Comparison of ENCODE assay signal across 21 cellular contexts in the genomic region with DNA sequence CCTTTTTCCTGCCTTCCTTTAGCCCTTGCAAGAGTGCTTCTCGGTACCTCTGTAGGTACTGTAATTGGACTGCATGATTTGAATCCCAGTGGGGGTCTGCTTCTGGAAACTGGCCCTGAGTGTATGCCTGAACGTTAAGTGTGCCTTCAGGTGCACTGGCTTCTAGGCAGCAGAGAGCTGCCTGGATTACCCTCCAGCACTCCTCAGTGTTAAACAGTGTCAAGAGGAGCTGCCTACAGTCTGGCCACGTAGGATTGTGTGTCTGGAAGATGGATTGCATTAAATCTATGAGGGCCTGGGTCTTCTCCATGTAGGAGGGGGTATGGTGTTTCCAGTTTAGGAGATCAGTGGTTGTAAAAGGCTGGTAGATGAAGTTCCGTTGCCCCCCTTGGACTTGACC.
DNase-seq lines count a peak whose midpoint lies in the region; ATAC-seq and TF ChIP-seq lines count a peak whose summit lies in the region.
"Had no signal": no experiment of that assay in that cellular context is flagged by ENCODE, and none has a peak within 500 bp of the region (broad histone marks: within the 10 kb centered on the region; RNA-seq: fewer than 3 reads in every experiment).

No MANE protein-coding gene starts in this region.

- H3K9me3 Mint-ChIP-seq in CD14-positive monocyte: peaks cover 51 to 75% (median 71%) of the 10 kb centered on the region in 7 donors
- peaks cover 74% of the 10 kb centered on the region for H3K9me3 Mint-ChIP-seq in dendritic cell treated with granulocyte-macrophage colony-stimulating factor and Interleukin-4, amounts not matched to agents 40 ng/mL and 50 ng/mL, for 4 days
- peaks cover 32 to 40% of the 10 kb centered on the region in 2 donors for H3K9me3 Mint-ChIP-seq in stimulated activated naive B cell treated with anti-CD40 and anti-IgM and Interleukin-4, amounts not matched to agents 10 μg/mL and 1 μg/mL and 100 μg/mL, for 72 hours

- H3K27ac Mint-ChIP-seq in CD14-positive monocyte: peak overlapping the region; percentile 41 to 87 (median 78)
- no peak overlapping the region for H3K27ac Mint-ChIP-seq in dendritic cell treated with granulocyte-macrophage colony-stimulating factor and Interleukin-4, amounts not matched to agents 40 ng/mL and 50 ng/mL, for 4 days
- H3K27ac Mint-ChIP-seq in stimulated activated naive B cell treated with anti-CD40 and anti-IgM and Interleukin-4, amounts not matched to agents 10 μg/mL and 1 μg/mL and 100 μg/mL, for 72 hours: no peak overlapping the region
- H3K27ac Mint-ChIP-seq: activated naive CD8-positive, alpha-beta T cell treated with anti-CD3 and anti-CD28 coated beads, Interleukin-2, amount 50 U/mL, for 24 hours; activated T-helper 1 cell treated with anti-CD3 and anti-CD28 coated beads, Interleukin-12 subunit alpha, Interleukin-12 subunit beta, Interleukin-2, Interleukin-4 antibody, amounts not matched to agents 30 ng/mL and 10 ng/mL and 1 ng/mL, durations not matched to agents 14 hours and 24 hours and 36 hours; CD8-positive, alpha-beta T cell had no signal

- TF ChIP-seq CTCF in CD14-positive monocyte (IDR thresholded peaks at IDR 0.05): no peak
- TF ChIP-seq CTCF in LNCaP clone FGC (IDR thresholded peaks at IDR 0.05; ENCODE audit: control insufficient read depth, extremely low read depth, insufficient read depth): no peak
- no peak for TF ChIP-seq CTCF in brain microvascular endothelial cell (IDR thresholded peaks at IDR 0.05; ENCODE audit: low read depth, low read length, missing control alignments)

- H3K4me3 Mint-ChIP-seq in CD14-positive monocyte: no peak overlapping the region
- peak overlapping the region; percentile 26 for H3K4me3 Mint-ChIP-seq in dendritic cell treated with granulocyte-macrophage colony-stimulating factor and Interleukin-4, amounts not matched to agents 40 ng/mL and 50 ng/mL, for 4 days
- no peak overlapping the region for H3K4me3 Mint-ChIP-seq in stimulated activated naive B cell treated with anti-CD40 and anti-IgM and Interleukin-4, amounts not matched to agents 10 μg/mL and 1 μg/mL and 100 μg/mL, for 72 hours
- H3K4me3 Mint-ChIP-seq: activated naive CD8-positive, alpha-beta T cell treated with anti-CD3 and anti-CD28 coated beads, Interleukin-2, amount 50 U/mL, for 24 hours; activated T-helper 1 cell treated with anti-CD3 and anti-CD28 coated beads, Interleukin-12 subunit alpha, Interleukin-12 subunit beta, Interleukin-2, Interleukin-4 antibody, amounts not matched to agents 30 ng/mL and 10 ng/mL and 1 ng/mL, durations not matched to agents 14 hours and 24 hours and 36 hours; CD8-positive, alpha-beta T cell; neural crest cell had no signal

- H3K27me3 Mint-ChIP-seq in CD14-positive monocyte (ENCODE audit: low read depth in 3 of 3): peaks cover 0 to 3% (median under 1%) of the 10 kb centered on the region in 3 donors
- no peaks in the 10 kb centered on the region for H3K27me3 Mint-ChIP-seq in dendritic cell treated with granulocyte-macrophage colony-stimulating factor and Interleukin-4, amounts not matched to agents 40 ng/mL and 50 ng/mL, for 4 days
- H3K27me3 Mint-ChIP-seq in stimulated activated naive B cell treated with anti-CD40 and anti-IgM and Interleukin-4, amounts not matched to agents 10 μg/mL and 1 μg/mL and 100 μg/mL, for 72 hours: no peaks in the 10 kb centered on the region
- H3K27me3 Mint-ChIP-seq: activated naive CD8-positive, alpha-beta T cell treated with anti-CD3 and anti-CD28 coated beads, Interleukin-2, amount 50 U/mL, for 24 hours had no signal

- no peak for ATAC-seq in HG03095 (IDR thresholded peaks at IDR 0.05; ENCODE audit: unreplicated experiment)
- no peak for ATAC-seq in stimulated activated naive B cell treated with anti-CD40 and anti-IgM and Interleukin-4, amounts not matched to agents 10 μg/mL and 1 μg/mL and 100 μg/mL, for 72 hours (replicated peaks)
- ATAC-seq: activated CD4-positive, CD25-positive, alpha-beta regulatory T cell treated with anti-CD3 and anti-CD28 coated beads, Interleukin-2, amount 50 U/mL, for 24 hours; activated naive CD8-positive, alpha-beta T cell treated with anti-CD3 and anti-CD28 coated beads, Interleukin-2, amount 50 U/mL, for 24 hours; CD8-positive, alpha-beta T cell; right cardiac atrium had no signal

- DNase-seq in CD14-positive monocyte (ENCODE audit: low spot score) (no peak), LNCaP clone FGC (ENCODE audit: low read depth) (no peak), NCI-H748 (lab: John Stamatoyannopoulos, UW; ENCODE audit: unreplicated experiment) (no peak), brain microvascular endothelial cell (no peak)
- DNase-seq in stimulated activated naive B cell treated with anti-CD40 and anti-IgM and Interleukin-4, amounts not matched to agents 10 μg/mL and 1 μg/mL and 100 μg/mL, for 72 hours: no peak
- DNase-seq: activated naive CD8-positive, alpha-beta T cell treated with anti-CD3 and anti-CD28 coated beads, Interleukin-2, amount 50 U/mL, for 24 hours; CD8-positive, alpha-beta T cell; glutamatergic neuron; H7; NCI-H2107; NCI-H69; OCI-M1; stimulated activated naive CD4-positive, alpha-beta T cell treated with Interleukin-2 at 50 U/mL for 16 hours had no signal

- in situ Hi-C loops in brain microvascular endothelial cell (cut with HindIII; ENCODE audit: low pct_ligation_motif_present, low sequenced_read_pairs): no loop called here

- H3K36me3 ChIP-seq in mucosa of stomach (ENCODE audit: control insufficient read depth, insufficient read depth, low read length) (peaks cover 20% of the 10 kb centered on the region), brain microvascular endothelial cell (replicated peaks) (peaks cover 15% of the 10 kb centered on the region)

- peaks cover 8% of the 10 kb centered on the region for H3K4me1 ChIP-seq in mucosa of stomach (ENCODE audit: control insufficient read depth, insufficient read depth, low read length)
- H3K4me1 ChIP-seq: SJSA1 had no signal

- H3K27ac ChIP-seq in brain microvascular endothelial cell: no peak overlapping the region
- H3K27ac ChIP-seq: SJSA1 had no signal

- H3K27me3 ChIP-seq in mucosa of stomach (ENCODE audit: control insufficient read depth, insufficient read depth, low read length) (no peaks in the 10 kb centered on the region), brain microvascular endothelial cell (replicated peaks) (no peaks in the 10 kb centered on the region)
- H3K27me3 ChIP-seq: SJSA1 had no signal

- peaks cover 10% of the 10 kb centered on the region for H3K4me1 Mint-ChIP-seq in CD14-positive monocyte
- H3K4me1 Mint-ChIP-seq in dendritic cell treated with granulocyte-macrophage colony-stimulating factor and Interleukin-4, amounts not matched to agents 40 ng/mL and 50 ng/mL, for 4 days (ENCODE audit: low read depth): no peaks in the 10 kb centered on the region
- peaks cover 0 to 2% of the 10 kb centered on the region in 2 donors for H3K4me1 Mint-ChIP-seq in stimulated activated naive B cell treated with anti-CD40 and anti-IgM and Interleukin-4, amounts not matched to agents 10 μg/mL and 1 μg/mL and 100 μg/mL, for 72 hours
- H3K4me1 Mint-ChIP-seq: activated naive CD8-positive, alpha-beta T cell treated with anti-CD3 and anti-CD28 coated beads, Interleukin-2, amount 50 U/mL, for 24 hours; neural crest cell had no signal

- no peak overlapping the region for H3K9ac ChIP-seq in mucosa of stomach (ENCODE audit: low read length)

- H3K9me3 ChIP-seq in mucosa of stomach (ENCODE audit: control insufficient read depth, low read length): peaks cover 20% of the 10 kb centered on the region

- H3K4me3 ChIP-seq in LNCaP clone FGC (ENCODE audit: low read depth, low read length) (peak overlapping the region; percentile 43), mucosa of stomach (ENCODE audit: low read length) (peak overlapping the region; percentile 23), brain microvascular endothelial cell (ENCODE audit: low read depth, low read length) (no peak overlapping the region)
- H3K4me3 ChIP-seq: SJSA1 had no signal

- peaks cover 79 to 91% of the 10 kb centered on the region in 2 donors for H3K36me3 Mint-ChIP-seq in CD14-positive monocyte
- peaks cover 94% of the 10 kb centered on the region for H3K36me3 Mint-ChIP-seq in dendritic cell treated with granulocyte-macrophage colony-stimulating factor and Interleukin-4, amounts not matched to agents 40 ng/mL and 50 ng/mL, for 4 days (ENCODE audit: low read depth)
- peaks cover 80 to 90% of the 10 kb centered on the region in 2 donors for H3K36me3 Mint-ChIP-seq in stimulated activated naive B cell treated with anti-CD40 and anti-IgM and Interleukin-4, amounts not matched to agents 10 μg/mL and 1 μg/mL and 100 μg/mL, for 72 hours

- intact Hi-C loops in CD14-positive monocyte (cut with micrococcal nuclease): no loop called here
- intact Hi-C loops in dendritic cell treated with granulocyte-macrophage colony-stimulating factor and Interleukin-4, amounts not matched to agents 40 ng/mL and 50 ng/mL, for 4 days (cut with micrococcal nuclease): no loop called here

Comparison
In these comparisons a context has a peak if more than half of its experiments do, and no peak if none do; other contexts are left out.
1. H3K27ac Mint-ChIP-seq: peak in CD14-positive monocyte (7 of 7); none in dendritic cell treated with granulocyte-macrophage colony-stimulating factor and Interleukin-4, amounts not matched to agents 40 ng/mL and 50 ng/mL, for 4 days (single experiment) and stimulated activated naive B cell treated with anti-CD40 and anti-IgM and Interleukin-4, amounts not matched to agents 10 μg/mL and 1 μg/mL and 100 μg/mL, for 72 hours (single experiment).